Comparison of ENCODE assay signal across 11 cellular contexts in the genomic region with DNA sequence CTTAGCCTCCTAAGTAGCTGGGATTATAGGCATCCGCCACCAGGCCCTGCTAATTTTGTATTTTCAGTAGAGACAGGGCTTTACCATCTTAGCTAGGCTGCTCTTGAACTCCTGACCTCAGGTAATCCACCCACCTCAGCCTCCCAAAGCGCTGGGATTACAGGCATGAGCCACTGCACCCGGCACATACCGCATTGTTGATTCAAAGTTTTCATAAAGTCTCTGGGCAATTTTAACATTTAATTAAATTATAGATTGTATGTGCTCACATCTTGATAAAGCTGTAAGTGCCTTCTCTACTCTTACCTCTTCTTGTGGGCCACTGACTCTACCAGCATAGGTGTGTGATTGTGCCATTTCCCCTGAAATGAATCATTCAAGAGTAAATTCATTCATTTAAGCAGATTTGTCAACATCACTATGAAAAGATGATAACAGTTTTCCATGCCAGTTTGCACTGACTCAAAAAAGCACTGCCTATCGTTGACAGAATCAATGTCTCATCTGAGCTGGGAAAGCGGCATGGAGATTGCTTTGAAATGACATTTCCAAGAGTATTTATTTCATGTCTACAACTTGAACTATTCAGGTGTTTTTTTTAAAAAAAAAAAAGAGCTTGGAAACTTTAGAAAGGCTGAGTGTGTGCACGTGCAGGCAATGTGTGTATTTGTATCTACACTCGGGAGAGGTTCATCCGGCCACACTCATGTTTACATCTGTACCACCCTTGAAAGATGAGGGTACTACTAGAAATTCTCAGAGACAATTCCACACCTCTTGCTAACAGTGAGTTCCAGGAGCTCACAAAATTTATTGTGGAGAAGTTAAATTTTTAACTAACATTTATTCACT.
DNase-seq lines count a peak whose midpoint lies in the region; TF ChIP-seq lines count a peak whose summit lies in the region.
"Had no signal": no experiment of that assay in that cellular context is flagged by ENCODE, and none has a peak within 500 bp of the region (broad histone marks: within the 10 kb centered on the region; RNA-seq: fewer than 3 reads in every experiment).

No MANE protein-coding gene starts in this region.

- peaks cover 48% of the 10 kb centered on the region for H3K36me3 Mint-ChIP-seq in stimulated activated naive CD8-positive, alpha-beta T cell treated with anti-CD3 and anti-CD28 coated beads, Interleukin-15, Interleukin-2, amounts not matched to agents 100 ng/mL and 50 ng/mL, for 24 hours (ENCODE audit: low read depth)

- peak overlapping the region; percentile 100 for H3K27ac Mint-ChIP-seq in stimulated activated naive CD8-positive, alpha-beta T cell treated with anti-CD3 and anti-CD28 coated beads, Interleukin-15, Interleukin-2, amounts not matched to agents 100 ng/mL and 50 ng/mL, for 24 hours

- peak overlapping the region; percentile 56 for H3K4me3 ChIP-seq in effector memory CD4-positive, alpha-beta T cell (ENCODE audit: insufficient read depth, low read depth, low read length, poor library complexity, severe bottlenecking)

- peaks cover 71% of the 10 kb centered on the region for H3K4me1 Mint-ChIP-seq in stimulated activated naive CD8-positive, alpha-beta T cell treated with anti-CD3 and anti-CD28 coated beads, Interleukin-15, Interleukin-2, amounts not matched to agents 100 ng/mL and 50 ng/mL, for 24 hours (ENCODE audit: low read depth)

- no peaks in the 10 kb centered on the region for H3K36me3 ChIP-seq in effector memory CD4-positive, alpha-beta T cell (ENCODE audit: control insufficient read depth, insufficient read depth, low read length)
- H3K36me3 ChIP-seq: transverse colon had no signal

- no peaks in the 10 kb centered on the region for H3K9me3 Mint-ChIP-seq in stimulated activated naive CD8-positive, alpha-beta T cell treated with anti-CD3 and anti-CD28 coated beads, Interleukin-15, Interleukin-2, amounts not matched to agents 100 ng/mL and 50 ng/mL, for 24 hours

- H3K4me1 ChIP-seq in effector memory CD4-positive, alpha-beta T cell (ENCODE audit: control insufficient read depth, insufficient read depth, low read length, poor library complexity, severe bottlenecking): peaks cover 20% of the 10 kb centered on the region
- H3K4me1 ChIP-seq: transverse colon had no signal

- H3K27me3 Mint-ChIP-seq in stimulated activated naive CD8-positive, alpha-beta T cell treated with anti-CD3 and anti-CD28 coated beads, Interleukin-15, Interleukin-2, amounts not matched to agents 100 ng/mL and 50 ng/mL, for 24 hours: no peaks in the 10 kb centered on the region

- peak overlapping the region; percentile 97 for H3K4me3 Mint-ChIP-seq in stimulated activated naive CD8-positive, alpha-beta T cell treated with anti-CD3 and anti-CD28 coated beads, Interleukin-15, Interleukin-2, amounts not matched to agents 100 ng/mL and 50 ng/mL, for 24 hours

- DNase-seq in activated CD8-positive, alpha-beta memory T cell treated with anti-CD3 and anti-CD28 coated beads for 24 hours: peak; percentile 61
- DNase-seq in activated CD8-positive, alpha-beta memory T cell treated with anti-CD3 and anti-CD28 coated beads, Interleukin-2, amount 50 U/mL, for 48 hours: no peak
- DNase-seq in activated CD4-positive, alpha-beta T cell treated with anti-CD3 and anti-CD28 coated beads, Interleukin-2, amount 50 U/mL, for 4 hours: peak; percentile 16 to 27
- no peak for DNase-seq in effector memory CD4-positive, alpha-beta T cell
- DNase-seq in NCI-H146 treated with DMSO at 0.1 percent for 48 hours (lab: John Stamatoyannopoulos, UW; ENCODE audit: unreplicated experiment) (no peak), cerebellar cortex (ENCODE audit: low spot score) (no peak), GM20000 (ENCODE audit: low spot score) (no peak)
- DNase-seq: DMS79 treated with DMSO at 0.1 percent for 48 hours, GOT3 had no signal

- H3K27me3 ChIP-seq in effector memory CD4-positive, alpha-beta T cell (replicated peaks; ENCODE audit: control insufficient read depth, insufficient read depth, low read length, poor library complexity, severe bottlenecking): no peaks in the 10 kb centered on the region
- H3K27me3 ChIP-seq: transverse colon had no signal

- peak overlapping the region; percentile 53 for H3K27ac ChIP-seq in effector memory CD4-positive, alpha-beta T cell (ENCODE audit: insufficient read depth, low read length, poor library complexity, severe bottlenecking)

- TF ChIP-seq CTCF in GM20000 (IDR thresholded peaks at IDR 0.05; ENCODE audit: extremely low read depth, missing control alignments): no peak

- H3K9me3 ChIP-seq in effector memory CD4-positive, alpha-beta T cell (ENCODE audit: control insufficient read depth, low read length): no peaks in the 10 kb centered on the region
- H3K9me3 ChIP-seq: transverse colon had no signal

Comparison
In these comparisons a context has a peak if more than half of its experiments do, and no peak if none do; other contexts are left out.
1. DNase-seq: peak in activated CD8-positive, alpha-beta memory T cell treated with anti-CD3 and anti-CD28 coated beads for 24 hours (single experiment) and activated CD4-positive, alpha-beta T cell treated with anti-CD3 and anti-CD28 coated beads, Interleukin-2, amount 50 U/mL, for 4 hours (2 of 2); none in activated CD8-positive, alpha-beta memory T cell treated with anti-CD3 and anti-CD28 coated beads, Interleukin-2, amount 50 U/mL, for 48 hours (single experiment), effector memory CD4-positive, alpha-beta T cell (0 of 3), NCI-H146 treated with DMSO at 0.1 percent for 48 hours (single experiment), cerebellar cortex (single experiment) and GM20000 (single experiment).